In genomic region chr4:139247656-139248238, GRCh38 we compare ENCODE assay signal across 1 cellular context.
TF ChIP-seq lines count a peak whose summit lies in the region.

No MANE protein-coding gene starts in this region.

TF ChIP-seq in GM23338, 12 proteins besides CTCF, POLR2A, EP300 and RAD21 (continued from another document):
- TF ChIP-seq ZNF462 (CRISPR knock-in tag; IDR thresholded peaks at IDR 0.05) (no peak), EZH2 (IDR thresholded peaks at IDR 0.05; ENCODE audit: low read depth, unreplicated experiment) (no peak), CREB1 (CRISPR knock-in tag; IDR thresholded peaks at IDR 0.05; ENCODE audit: low read depth) (no peak)
